ENCODE assay signal across 8 cellular contexts in the genomic region with DNA sequence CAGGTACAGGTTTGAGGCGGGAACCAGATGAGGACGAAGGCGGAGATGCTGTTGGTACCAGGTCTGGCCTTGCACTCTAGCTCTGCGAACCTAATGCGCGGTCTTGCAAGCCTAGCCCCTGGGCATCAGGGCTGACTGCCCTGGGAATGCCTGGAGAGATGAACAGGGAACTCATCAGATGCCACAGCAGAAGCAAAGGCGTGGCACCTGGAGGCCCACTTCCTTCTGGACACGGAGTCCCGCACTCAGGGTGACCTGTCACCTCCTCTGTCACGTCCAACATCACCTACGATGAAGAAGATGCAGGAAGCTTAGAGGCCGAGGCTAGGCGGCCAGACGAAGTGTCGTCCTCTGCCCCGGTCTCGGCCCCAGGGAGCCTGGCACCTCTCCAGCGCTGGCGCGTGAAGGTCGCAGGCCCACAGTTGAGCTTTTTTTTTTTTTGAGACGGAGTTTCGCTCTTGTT. TPM values are rescaled to one million over a fixed set of nuclear protein-coding genes. Genes with fewer than 3 reads are reported as not detected.
A peak's percentile ranks its signal among the peaks of the same experiment; 100 is the strongest.
DNase-seq lines count a peak whose midpoint lies in the region; ATAC-seq, FAIRE-seq and TF ChIP-seq lines count a peak whose summit lies in the region.

No MANE protein-coding gene starts in this region.

- H3K9me3 ChIP-seq in OCI-LY7 (ENCODE audit: low read length) (no peaks in the 10 kb centered on the region), endothelial cell of umbilical vein (replicated peaks; ENCODE audit: control insufficient read depth, insufficient read depth, low read length) (no peaks in the 10 kb centered on the region), neuron (ENCODE audit: low read length) (no peaks in the 10 kb centered on the region)

- H3K27me3 ChIP-seq in endothelial cell of umbilical vein (ENCODE audit: control insufficient read depth in 2 of 2, insufficient read depth in 2 of 2, low read length in 2 of 2), result no peaks in the 10 kb centered on the region
- H3K27me3 ChIP-seq in neuron (ENCODE audit: insufficient read depth, low read length), result no peaks in the 10 kb centered on the region

- FAIRE-seq in endothelial cell of umbilical vein (lab: Jason Lieb, UNC), result no peak

- POLR2A ChIA-PET in OCI-LY7 (lab: Charles Lee), result interaction anchor here (1.0 to 2.4 kb wide), 5 partner anchors 9 to 1043 kb away, joined by 4 to 67 read pairs (median 4); a partner anchor contains a TSS
- POLR2A ChIA-PET in endothelial cell of umbilical vein (lab: Charles Lee), result interaction anchor here (0.7 to 1.8 kb wide), 2 partner anchors 9 to 1043 kb away, joined by 3 to 44 read pairs; a partner anchor contains a TSS

- dilution Hi-C loops in endothelial cell of umbilical vein (cut with MboI; ENCODE audit: extremely low pct_ligation_motif_present, low sequenced_read_pairs), result no loop called here

- H3K4me1 ChIP-seq in OCI-LY7 (ENCODE audit: insufficient read depth, low read length, poor library complexity, severe bottlenecking) (peaks cover 14% of the 10 kb centered on the region), endothelial cell of umbilical vein (ENCODE audit: control insufficient read depth, extremely low read depth, insufficient read depth, low read length) (peaks cover 8% of the 10 kb centered on the region), neuron (ENCODE audit: insufficient read depth, low read length) (peaks cover 2% of the 10 kb centered on the region)

- CTCF ChIA-PET in OCI-LY7 (lab: Charles Lee; ENCODE audit: unreplicated experiment) (interaction anchor here (0.6 to 1.9 kb wide), 6 partner anchors 8 to 1042 kb away, joined by 3 to 12 read pairs (median 6); a partner anchor contains a TSS), endothelial cell of umbilical vein (lab: Charles Lee) (interaction anchor here (0.6 to 1.8 kb wide), 11 partner anchors 9 to 618 kb away, joined by 3 to 30 read pairs (median 4); a partner anchor contains a TSS)

- H3K9me1 ChIP-seq in endothelial cell of umbilical vein (replicated peaks; ENCODE audit: control insufficient read depth, extremely low read depth, insufficient read depth, low read length), result no peaks in the 10 kb centered on the region

- no peak overlapping the region for H3K9ac ChIP-seq in endothelial cell of umbilical vein (replicated peaks; ENCODE audit: extremely low read depth, insufficient read depth, low read length)

- peak overlapping the region; percentile 99; the same call in 1 of the 2 replicates for H2AFZ ChIP-seq in OCI-LY7 (ENCODE audit: low read length)
- H2AFZ ChIP-seq in endothelial cell of umbilical vein (ENCODE audit: low read depth, low read length), result peak overlapping the region; percentile 44
- H2AFZ ChIP-seq in neuron (ENCODE audit: low read depth, low read length), result peak overlapping the region; percentile 71

- H3K4me3 ChIP-seq in OCI-LY7 (ENCODE audit: low read depth, low read length, poor library complexity, severe bottlenecking) (peak overlapping the region; percentile 69), endothelial cell of umbilical vein (replicated peaks in 1 of 3; ENCODE audit: insufficient read depth in 1 of 3, low read depth in 1 of 3, low read length in 3 of 3) (peak overlapping the region in 1 of 3 experiments; percentile 33), neuron (ENCODE audit: low read length) (no peak overlapping the region)

- H3K4me2 ChIP-seq in OCI-LY7 (ENCODE audit: low read length), result peak overlapping the region; percentile 65
- peak overlapping the region; percentile 5 for H3K4me2 ChIP-seq in endothelial cell of umbilical vein (ENCODE audit: insufficient read depth, low read length)

- H3K79me2 ChIP-seq in OCI-LY7 (ENCODE audit: insufficient read depth, low read depth, low read length) (no peaks in the 10 kb centered on the region), endothelial cell of umbilical vein (ENCODE audit: control insufficient read depth, insufficient read depth, low read length) (no peaks in the 10 kb centered on the region)

- no peak for TF ChIP-seq POLR2A in endothelial cell of umbilical vein (IDR thresholded peaks at IDR 0.05; ENCODE audit: low read depth, low read length)

- intact Hi-C loops in OCI-LY7 (cut with micrococcal nuclease; ENCODE audit: unreplicated experiment), result no loop called here
- intact Hi-C loops in endothelial cell of umbilical vein (cut with micrococcal nuclease), result loop anchor here (1.0 to 5.0 kb wide), 2 partner anchors 10 to 635 kb away; a partner anchor contains a TSS

- TF ChIP-seq CTCF in OCI-LY7 (conservative IDR thresholded peaks at IDR 0.05; ENCODE audit: low read length) (no peak), endothelial cell of umbilical vein (IDR thresholded peaks at IDR 0.05; ENCODE audit: extremely low read depth in 1 of 2, insufficient read depth in 1 of 2, low read depth in 1 of 2, low read length in 2 of 2) (no peak)

- H3K36me3 ChIP-seq in OCI-LY7 (ENCODE audit: insufficient read depth, low read length) (peaks cover 11% of the 10 kb centered on the region), endothelial cell of umbilical vein (ENCODE audit: control insufficient read depth in 2 of 2, extremely low read depth in 1 of 2, insufficient read depth in 2 of 2, low read length in 2 of 2) (peaks cover 2 to 3% of the 10 kb centered on the region in 2 experiments), neuron (ENCODE audit: insufficient read depth, low read length) (peaks cover 9% of the 10 kb centered on the region)

- H4K20me1 ChIP-seq in OCI-LY7 (ENCODE audit: insufficient read depth, low read length) (0 out of 2 replicates have a peak, but pooled peaks cover 8% of the 10 kb centered on the region), endothelial cell of umbilical vein (replicated peaks; ENCODE audit: control insufficient read depth, extremely low read depth, insufficient read depth, low read length) (no peaks in the 10 kb centered on the region)

- BruUV-seq in OCI-LY7 (replicated peaks; lab: Mats Ljungman, UMichigan), result no TSS peak
- no TSS peak for BruUV-seq in endothelial cell of umbilical vein (replicated peaks; lab: Mats Ljungman, UMichigan)

- DNase-seq in NCI-H1105 (lab: John Stamatoyannopoulos, UW), result peak; percentile 32
- no peak for DNase-seq in NCI-H1105 treated with DMSO at 0.1 percent for 48 hours (lab: John Stamatoyannopoulos, UW)
- no peak for DNase-seq in OCI-LY7 (ENCODE audit: low spot score)
- no peak for DNase-seq in endothelial cell of umbilical vein (ENCODE audit: low read depth, low spot score)
- no peak for DNase-seq in NCI-H2107 (lab: John Stamatoyannopoulos, UW)
- DNase-seq in activated CD4-positive, CD25-positive, alpha-beta regulatory T cell treated with anti-CD3 and anti-CD28 coated beads, Interleukin-2, amount 50 U/mL, for 72 hours, result no peak

- no peak for ATAC-seq in HG02884 (IDR thresholded peaks at IDR 0.05; ENCODE audit: unreplicated experiment)

- no peak overlapping the region for H3K27ac ChIP-seq in OCI-LY7 (ENCODE audit: low read depth, low read length, poor library complexity, severe bottlenecking)
- no peak overlapping the region for H3K27ac ChIP-seq in endothelial cell of umbilical vein (ENCODE audit: insufficient read depth, low read depth, low read length)

- H3K9me2 ChIP-seq in OCI-LY7 (ENCODE audit: insufficient read depth, low read length), result no peaks in the 10 kb centered on the region

TF ChIP-seq in endothelial cell of umbilical vein, 7 proteins besides CTCF, POLR2A, EP300 and RAD21:
- TF ChIP-seq MYC (IDR thresholded peaks at IDR 0.05; ENCODE audit: low read depth, low read length) (no peak), EZH2 (IDR thresholded peaks at IDR 0.05; ENCODE audit: borderline replicate concordance, low read depth, low read length, severe bottlenecking) (no peak), JUN (IDR thresholded peaks at IDR 0.05; ENCODE audit: borderline replicate concordance, insufficient read depth, insufficient read length, low read depth) (no peak)

RNA-seq across cellular contexts. Expression of a gene that starts 9.4 kb away (rescaled TPM):
- 469 and 889 TPM in 2 replicates for total RNA-seq in OCI-LY7 (2014; rRNA removed; shearing (Covaris generic))
- total RNA-seq in OCI-LY7 (2022), result 2,251 and 2,407 TPM in 2 replicates
- total RNA-seq in endothelial cell of umbilical vein, result 1,595 and 1,603 TPM in 2 replicates
- 2,536 and 2,985 TPM in 2 replicates for polyA plus RNA-seq in endothelial cell of umbilical vein
- 1,451 and 1,565 TPM in 2 replicates for polyA plus RNA-seq in endothelial cell of umbilical vein (2011; cell fraction: cytosol; rRNA removed)
- 380 TPM in 2 replicates for polyA plus RNA-seq in endothelial cell of umbilical vein (2011; cell fraction: nucleus; rRNA removed)
- 1,498 and 2,491 TPM in 2 replicates for polyA plus RNA-seq in endothelial cell of umbilical vein (2012)
- 467 and 555 TPM in 2 replicates for polyA minus RNA-seq in endothelial cell of umbilical vein
- polyA minus RNA-seq in endothelial cell of umbilical vein (2011; cell fraction: cytosol; rRNA and poly(A)+ RNA removed), result 8,255 TPM
- 97.9 and 165 TPM in 2 replicates for polyA minus RNA-seq in endothelial cell of umbilical vein (2011; cell fraction: nucleus; rRNA and poly(A)+ RNA removed)

RNA-seq across cellular contexts. Expression of a gene that starts 47.9 kb away (rescaled TPM):
- total RNA-seq in OCI-LY7 (2014; rRNA removed; shearing (Covaris generic)), result 54.0 and 66.1 TPM in 2 replicates
- total RNA-seq in OCI-LY7 (2022), result 61.6 and 76.5 TPM in 2 replicates
- total RNA-seq in endothelial cell of umbilical vein, result 55.7 and 64.7 TPM in 2 replicates
- 14.0 and 25.4 TPM in 2 replicates for polyA plus RNA-seq in endothelial cell of umbilical vein
- 23.7 and 31.0 TPM in 2 replicates for polyA plus RNA-seq in endothelial cell of umbilical vein (2011; cell fraction: cytosol; rRNA removed)
- polyA plus RNA-seq in endothelial cell of umbilical vein (2011; cell fraction: nucleus; rRNA removed), result 71.9 and 128 TPM in 2 replicates
- 18.1 and 38.9 TPM in 2 replicates for polyA plus RNA-seq in endothelial cell of umbilical vein (2012)
- 25.9 and 32.5 TPM in 2 replicates for polyA minus RNA-seq in endothelial cell of umbilical vein
- polyA minus RNA-seq in endothelial cell of umbilical vein (2011; cell fraction: cytosol; rRNA and poly(A)+ RNA removed), result 58.3 TPM
- 34.8 and 42.8 TPM in 2 replicates for polyA minus RNA-seq in endothelial cell of umbilical vein (2011; cell fraction: nucleus; rRNA and poly(A)+ RNA removed)

Comparison
In these comparisons a context has a peak if more than half of its experiments do, and no peak if none do; other contexts are left out.
1. H2AFZ ChIP-seq: peak in every context shown above with its lines; median percentile 99 in OCI-LY7; 71 in neuron; 44 in endothelial cell of umbilical vein.